Comparison of ENCODE assay signal across 19 cellular contexts in genomic region chr11:103636232-103636631, GRCh38.
DNase-seq lines count a peak whose midpoint lies in the region; ATAC-seq and TF ChIP-seq lines count a peak whose summit lies in the region.
"Had no signal": no experiment of that assay in that cellular context is flagged by ENCODE, and none has a peak within 500 bp of the region (broad histone marks: within the 10 kb centered on the region; RNA-seq: fewer than 3 reads in every experiment).

No MANE protein-coding gene starts in this region.

- no peak overlapping the region for H3K27ac ChIP-seq in gastrocnemius medialis
- H3K27ac ChIP-seq: 22Rv1, BLaER1, C4-2B had no signal

- no peaks in the 10 kb centered on the region for H3K9me3 ChIP-seq in gastrocnemius medialis
- H3K9me3 ChIP-seq: BLaER1, Caco-2, HAP-1 had no signal

- in situ Hi-C loops in gastrocnemius medialis (cut with MboI; ENCODE audit: low sequenced_read_pairs in 4 of 4), result no loop called here

- DNase-seq in GM06990 (ENCODE audit: extremely low read depth, insufficient read length) (peak; percentile 38), cortex of kidney (lab: John Stamatoyannopoulos, UW) (no peak), NCI-H2196 (lab: John Stamatoyannopoulos, UW; ENCODE audit: unreplicated experiment) (no peak), gastrocnemius medialis (no peak)
- DNase-seq: Caco-2; CD4-positive, CD25-positive, alpha-beta regulatory T cell; CD8-positive, alpha-beta T cell; DMS153; DND-41; HFFc6 had no signal

- intact Hi-C loops in gastrocnemius medialis (cut with DNase I; ENCODE audit: low total_unique reads), result no loop called here

- no peak overlapping the region for H3K4me3 ChIP-seq in GM06990 (replicated peaks; ENCODE audit: low read depth, low read length)
- no peak overlapping the region for H3K4me3 ChIP-seq in gastrocnemius medialis
- H3K4me3 ChIP-seq: BLaER1, GM12878, GM23338, HAP-1 had no signal

- H3K27me3 ChIP-seq in GM06990 (replicated peaks; ENCODE audit: control insufficient read depth, insufficient read depth, low read length) (no peaks in the 10 kb centered on the region), gastrocnemius medialis (no peaks in the 10 kb centered on the region)
- H3K27me3 ChIP-seq: BLaER1 had no signal

- TF ChIP-seq CTCF in GM06990 (IDR thresholded peaks at IDR 0.05; ENCODE audit: insufficient read depth, low read length, poor library complexity, severe bottlenecking) (no peak), gastrocnemius medialis (IDR thresholded peaks at IDR 0.05 in 4 of 5, conservative IDR thresholded peaks at IDR 0.05 in 1 of 5) (no peak)

- no peak for TF ChIP-seq POLR2A in gastrocnemius medialis (IDR thresholded peaks at IDR 0.05)

- ATAC-seq in GM19372 (IDR thresholded peaks at IDR 0.05; ENCODE audit: low read depth, unreplicated experiment) (peak; percentile 53), HG02884 (IDR thresholded peaks at IDR 0.05; ENCODE audit: unreplicated experiment) (peak; percentile 46), HG03442 (IDR thresholded peaks at IDR 0.05; ENCODE audit: unreplicated experiment) (peak; percentile 58), gastrocnemius medialis (no peak)
- ATAC-seq: CD8-positive, alpha-beta T cell; GM12878; GM23338 had no signal

- no peaks in the 10 kb centered on the region for H3K4me1 ChIP-seq in gastrocnemius medialis
- H3K4me1 ChIP-seq: BLaER1 had no signal

- H3K36me3 ChIP-seq in GM06990 (ENCODE audit: control insufficient read depth, insufficient read depth, low read length), result no peaks in the 10 kb centered on the region
- no peaks in the 10 kb centered on the region for H3K36me3 ChIP-seq in gastrocnemius medialis
- H3K36me3 ChIP-seq: BLaER1, HAP-1 had no signal

Comparison
In these comparisons a context has a peak if more than half of its experiments do, and no peak if none do; other contexts are left out.
1. ATAC-seq: peak in GM19372 (single experiment), HG02884 (single experiment) and HG03442 (single experiment); none in gastrocnemius medialis (0 of 2).